In genomic region chr22:38753894-38754246, GRCh38 we compare ENCODE assay signal across 8 cellular contexts. TPM values are rescaled to one million over a fixed set of nuclear protein-coding genes. Genes with fewer than 3 reads are reported as not detected.
DNase-seq lines count a peak whose midpoint lies in the region; ATAC-seq, FAIRE-seq and TF ChIP-seq lines count a peak whose summit lies in the region.

No MANE protein-coding gene starts in this region.

- ATAC-seq in HepG2 = peak; percentile 43
- ATAC-seq in activated CD4-positive, CD25-positive, alpha-beta regulatory T cell treated with anti-CD3 and anti-CD28 coated beads, Interleukin-2, amount 50 U/mL, for 24 hours = no peak

- DNase-seq in activated CD4-positive, alpha-beta T cell treated with anti-CD3 and anti-CD28 coated beads, Interleukin-2, amount 10 ng/mL, durations not matched to agents 24 days and 14 days = no peak
- no peak for DNase-seq in activated CD4-positive, alpha-beta T cell treated with anti-CD3 and anti-CD28 coated beads, Interleukin-2, amount 50 U/mL, for 1 hour
- no peak for DNase-seq in activated T-helper 2 cell treated with anti-CD3 and anti-CD28 coated beads, Interferon-gamma antibody, Interleukin-2, Interleukin-4, amounts not matched to agents 10 μg/mL and 5 μg/mL and 100 μg/mL, durations not matched to agents 14 hours and 24 hours and 36 hours (ENCODE audit: low spot score)
- DNase-seq in HepG2 (ENCODE audit: low spot score) (peak; percentile 88), SK-N-DZ (ENCODE audit: low spot score) (no peak), HTR-8/SVneo (ENCODE audit: insufficient read length, low spot score) (no peak)

- peaks cover 3% of the 10 kb centered on the region for H3K79me2 ChIP-seq in HepG2 (ENCODE audit: insufficient read depth, low read length)

- no peak overlapping the region for H2AFZ ChIP-seq in HepG2 (ENCODE audit: low read length)

- BruUV-seq in HepG2 (replicated peaks; lab: Mats Ljungman, UMichigan) = no TSS peak

- POLR2A ChIA-PET in HepG2 (lab: Yijun Ruan, JAX) = interaction anchor here (1.0 to 1.6 kb wide), 5 partner anchors 20 to 89 kb away, joined by 3 to 5 read pairs (median 4); partner anchors contain the start of genes GTPBP1 and TOMM22

- H4K20me1 ChIP-seq in HepG2 (ENCODE audit: insufficient read depth, low read length) = no peaks in the 10 kb centered on the region

- TF ChIP-seq RAD21 in HepG2 (CRISPR knock-in tag; IDR thresholded peaks at IDR 0.05) = 0 out of 2 replicates have a peak, but pooled peaks have one; percentile 28

- FAIRE-seq in HepG2 (lab: Jason Lieb, UNC) (peak; percentile 87), HTR-8/SVneo (lab: Jason Lieb, UNC) (no peak)

- H3K4me1 Mint-ChIP-seq in activated CD4-positive, alpha-beta T cell treated with anti-CD3 and anti-CD28 coated beads, Interleukin-2, amount 10 ng/mL, durations not matched to agents 24 days and 14 days = peaks cover 64% of the 10 kb centered on the region
- H3K4me1 Mint-ChIP-seq in activated T-helper 2 cell treated with anti-CD3 and anti-CD28 coated beads, Interferon-gamma antibody, Interleukin-2, Interleukin-4, amounts not matched to agents 10 μg/mL and 5 μg/mL and 100 μg/mL, durations not matched to agents 14 hours and 24 hours and 36 hours (ENCODE audit: low read depth) = peaks cover 54% of the 10 kb centered on the region

- CTCF ChIA-PET in HepG2 (lab: Yijun Ruan, JAX; ENCODE audit: low intra/inter-chr PET ratio, low total read pairs) = no interaction called here

- H3K27ac Mint-ChIP-seq in activated CD4-positive, alpha-beta T cell treated with anti-CD3 and anti-CD28 coated beads, Interleukin-2, amount 10 ng/mL, durations not matched to agents 24 days and 14 days = peak overlapping the region; percentile 100
- H3K27ac Mint-ChIP-seq in activated T-helper 2 cell treated with anti-CD3 and anti-CD28 coated beads, Interferon-gamma antibody, Interleukin-2, Interleukin-4, amounts not matched to agents 10 μg/mL and 5 μg/mL and 100 μg/mL, durations not matched to agents 14 hours and 24 hours and 36 hours = peak overlapping the region; percentile 88

- H3K4me1 ChIP-seq in HepG2 (ENCODE audit: insufficient read depth, low read length) (peaks cover 47% of the 10 kb centered on the region), thymus (ENCODE audit: control insufficient read depth, insufficient read depth, low read length) (peaks cover 62% of the 10 kb centered on the region)

- H3K9me3 Mint-ChIP-seq in activated CD4-positive, alpha-beta T cell treated with anti-CD3 and anti-CD28 coated beads, Interleukin-2, amount 10 ng/mL, durations not matched to agents 24 days and 14 days = no peaks in the 10 kb centered on the region
- no peaks in the 10 kb centered on the region for H3K9me3 Mint-ChIP-seq in activated T-helper 2 cell treated with anti-CD3 and anti-CD28 coated beads, Interferon-gamma antibody, Interleukin-2, Interleukin-4, amounts not matched to agents 10 μg/mL and 5 μg/mL and 100 μg/mL, durations not matched to agents 14 hours and 24 hours and 36 hours

- H3K4me3 ChIP-seq in HepG2 (replicated peaks in 1 of 3; ENCODE audit: insufficient read depth in 1 of 3, low read depth in 2 of 3, low read length in 3 of 3) (peak overlapping the region; percentile 69 to 92 (median 72)), thymus (ENCODE audit: low read length) (peak overlapping the region; percentile 86)

- H3K36me3 Mint-ChIP-seq in activated CD4-positive, alpha-beta T cell treated with anti-CD3 and anti-CD28 coated beads, Interleukin-2, amount 10 ng/mL, durations not matched to agents 24 days and 14 days (ENCODE audit: low read depth) = peaks cover 53% of the 10 kb centered on the region
- peaks cover 59% of the 10 kb centered on the region for H3K36me3 Mint-ChIP-seq in activated T-helper 2 cell treated with anti-CD3 and anti-CD28 coated beads, Interferon-gamma antibody, Interleukin-2, Interleukin-4, amounts not matched to agents 10 μg/mL and 5 μg/mL and 100 μg/mL, durations not matched to agents 14 hours and 24 hours and 36 hours (ENCODE audit: low read depth)

- in situ Hi-C loops in HepG2 (cut with HindIII; ENCODE audit: extremely low pct_ligation_motif_present, low pct_unique_long_range_greater_than_20kb) = no loop called here

- no peak; a peak in 1 of 4 replicates for TF ChIP-seq POLR2A in HepG2 (IDR thresholded peaks at IDR 0.05; ENCODE audit: insufficient read depth in 1 of 2, low read depth in 2 of 2, low read length in 2 of 2)

- H3K36me3 ChIP-seq in HepG2 (replicated peaks in 1 of 2; ENCODE audit: control insufficient read depth in 1 of 2, insufficient read depth in 2 of 2, low read length in 2 of 2) (peaks cover 28 to 40% of the 10 kb centered on the region in 2 experiments; a peak in 4 of 5 replicates), thymus (ENCODE audit: control insufficient read depth, insufficient read depth) (peaks cover 33% of the 10 kb centered on the region)

- intact Hi-C loops in activated CD4-positive, alpha-beta T cell treated with anti-CD3 and anti-CD28 coated beads, Interleukin-2, amount 10 ng/mL, durations not matched to agents 24 days and 14 days (cut with micrococcal nuclease) = loop anchor here (1.0 kb wide), 1 partner anchor 49 kb away; the partner anchor contains the start of gene GTPBP1
- intact Hi-C loops in activated T-helper 2 cell treated with anti-CD3 and anti-CD28 coated beads, Interferon-gamma antibody, Interleukin-2, Interleukin-4, amounts not matched to agents 10 μg/mL and 5 μg/mL and 100 μg/mL, durations not matched to agents 14 hours and 24 hours and 36 hours (cut with micrococcal nuclease) = loop anchor here (2.0 to 10.0 kb wide), 3 partner anchors 21 to 341 kb away; partner anchors contain the start of gene APOBEC3H
- intact Hi-C loops in HepG2 (cut with micrococcal nuclease; ENCODE audit: unreplicated experiment) = no loop called here

- peak overlapping the region; percentile 95 for H3K4me3 Mint-ChIP-seq in activated CD4-positive, alpha-beta T cell treated with anti-CD3 and anti-CD28 coated beads, Interleukin-2, amount 10 ng/mL, durations not matched to agents 24 days and 14 days
- peak overlapping the region; percentile 96 for H3K4me3 Mint-ChIP-seq in activated T-helper 2 cell treated with anti-CD3 and anti-CD28 coated beads, Interferon-gamma antibody, Interleukin-2, Interleukin-4, amounts not matched to agents 10 μg/mL and 5 μg/mL and 100 μg/mL, durations not matched to agents 14 hours and 24 hours and 36 hours (ENCODE audit: low read depth)

- 1% methylated on average over 4 of the region's 5 CpGs for WGBS in HepG2 (ENCODE audit: low lambda C conversion rate)
- 41% methylated on average over 5 of the region's 5 CpGs for WGBS in thymus

- TF ChIP-seq EP300 in HepG2 (IDR thresholded peaks at IDR 0.05; ENCODE audit: low read depth in 2 of 2, low read length in 2 of 2) (peak in 1 of 2 experiments; percentile 49; a peak in 1 of 4 replicates), HepG2 (CRISPR knock-in tag; IDR thresholded peaks at IDR 0.05; ENCODE audit: borderline replicate concordance) (no peak)

- peak overlapping the region; percentile 98 for H3K27ac ChIP-seq in HepG2 (ENCODE audit: extremely low read length, insufficient read depth, low read length)
- peak overlapping the region; percentile 91 for H3K27ac ChIP-seq in thymus (ENCODE audit: low read depth)

- TF ChIP-seq CTCF in HepG2 (CRISPR knock-in tag; IDR thresholded peaks at IDR 0.05) = no peak

- peak overlapping the region; percentile 84 for H3K9ac ChIP-seq in HepG2 (ENCODE audit: insufficient read depth, low read depth, low read length)

- peak overlapping the region; percentile 99 for H3K4me2 ChIP-seq in HepG2 (ENCODE audit: low read depth, low read length)

- H3K27me3 ChIP-seq in HepG2 (ENCODE audit: control insufficient read depth in 1 of 2, insufficient read depth in 2 of 2, low read length in 2 of 2) (no peaks in the 10 kb centered on the region; a peak in 1 of 5 replicates), thymus (ENCODE audit: control insufficient read depth, insufficient read depth) (no peaks in the 10 kb centered on the region)

- no peaks in the 10 kb centered on the region for H3K9me3 ChIP-seq in HepG2 (ENCODE audit: low read length)
- H3K9me3 ChIP-seq in thymus (ENCODE audit: control insufficient read depth) = no peaks in the 10 kb centered on the region

- H3K27me3 Mint-ChIP-seq in activated CD4-positive, alpha-beta T cell treated with anti-CD3 and anti-CD28 coated beads, Interleukin-2, amount 10 ng/mL, durations not matched to agents 24 days and 14 days = no peaks in the 10 kb centered on the region
- no peaks in the 10 kb centered on the region for H3K27me3 Mint-ChIP-seq in activated T-helper 2 cell treated with anti-CD3 and anti-CD28 coated beads, Interferon-gamma antibody, Interleukin-2, Interleukin-4, amounts not matched to agents 10 μg/mL and 5 μg/mL and 100 μg/mL, durations not matched to agents 14 hours and 24 hours and 36 hours (ENCODE audit: low read depth)

RNA-seq across cellular contexts. Expression of gene SUN2, which starts 1.9 kb away (rescaled TPM):
- 124 and 128 TPM in 2 replicates for total RNA-seq in activated CD4-positive, alpha-beta T cell treated with anti-CD3 and anti-CD28 coated beads, Interleukin-2, amount 10 ng/mL, durations not matched to agents 24 days and 14 days
- 121 and 123 TPM in 2 replicates for total RNA-seq in activated T-helper 2 cell treated with anti-CD3 and anti-CD28 coated beads, Interferon-gamma antibody, Interleukin-2, Interleukin-4, amounts not matched to agents 10 μg/mL and 5 μg/mL and 100 μg/mL, durations not matched to agents 14 hours and 24 hours and 36 hours
- 18.2 and 45.6 TPM in 2 replicates for total RNA-seq in HepG2 (2016; rRNA removed; fragmentation: Illumina TruSeq; extraction: Trizol)
- 7.7 and 8.7 TPM in 2 replicates for total RNA-seq in HepG2 (2016; cell fraction: cytosol; rRNA removed; fragmentation: Illumina TruSeq; extraction: Trizol; ENCODE audit: low read depth)
- 15.8 and 46.5 TPM in 2 replicates for total RNA-seq in HepG2 (2016; cell fraction: insoluble cytoplasmic fraction; rRNA removed; fragmentation: Illumina TruSeq; extraction: Trizol)
- total RNA-seq in HepG2 (2016; cell fraction: membrane; rRNA removed; fragmentation: Illumina TruSeq; extraction: Trizol) = 8.0 and 10.1 TPM in 2 replicates
- total RNA-seq in HepG2 (2016; cell fraction: nucleus; rRNA removed; fragmentation: Illumina TruSeq; extraction: Trizol) = 45.0 and 55.0 TPM in 2 replicates
- polyA plus RNA-seq in HepG2 (2011; rRNA removed) (56.6 and 94.4 TPM in 2 replicates), thymus (64.9 TPM)
- polyA plus RNA-seq in HepG2 (2011; cell fraction: cytosol; rRNA removed) = 56.4 and 70.2 TPM in 2 replicates
- 131 and 136 TPM in 2 replicates for polyA plus RNA-seq in HepG2 (2011; cell fraction: nucleus; rRNA removed)
- 54.3 and 62.5 TPM in 2 replicates for polyA plus RNA-seq in HepG2 (2012)
- polyA plus RNA-seq in HepG2 (2016; cell fraction: cytosol; fragmentation: Illumina TruSeq; extraction: Trizol; ENCODE audit: low read depth) = 1.7 and 2.0 TPM in 2 replicates
- 13.1 and 15.6 TPM in 2 replicates for polyA plus RNA-seq in HepG2 (2016; cell fraction: insoluble cytoplasmic fraction; fragmentation: Illumina TruSeq; extraction: Trizol; ENCODE audit: low read depth)
- 2.6 and 3.3 TPM in 2 replicates for polyA plus RNA-seq in HepG2 (2016; cell fraction: membrane; fragmentation: Illumina TruSeq; extraction: Trizol; ENCODE audit: low read depth)
- polyA plus RNA-seq in HepG2 (2016; cell fraction: nucleus; fragmentation: Illumina TruSeq; extraction: Trizol; ENCODE audit: insufficient read depth, low read depth) = 64.6 and 66.8 TPM in 2 replicates
- polyA minus RNA-seq in HepG2 (2011; rRNA and poly(A)+ RNA removed; ENCODE audit: low replicate concordance) = 70.8 and 210 TPM in 2 replicates
- 64.5 and 71.6 TPM in 2 replicates for polyA minus RNA-seq in HepG2 (2011; cell fraction: cytosol; rRNA and poly(A)+ RNA removed)
- 46.5 and 51.3 TPM in 2 replicates for polyA minus RNA-seq in HepG2 (2011; cell fraction: nucleus; rRNA and poly(A)+ RNA removed)
- polyA plus RNA-seq in SK-N-DZ (2014; cell fraction: cytosol; rRNA removed) = 79.1 and 95.6 TPM in 2 replicates
- polyA plus RNA-seq in SK-N-DZ (2014; cell fraction: nucleus; rRNA removed) = 163 and 164 TPM in 2 replicates

RNA-seq across cellular contexts. Expression of gene DNAL4, which starts 40.1 kb away (rescaled TPM):
- 5.5 and 6.3 TPM in 2 replicates for total RNA-seq in activated CD4-positive, alpha-beta T cell treated with anti-CD3 and anti-CD28 coated beads, Interleukin-2, amount 10 ng/mL, durations not matched to agents 24 days and 14 days
- 4.7 and 6.1 TPM in 2 replicates for total RNA-seq in activated T-helper 2 cell treated with anti-CD3 and anti-CD28 coated beads, Interferon-gamma antibody, Interleukin-2, Interleukin-4, amounts not matched to agents 10 μg/mL and 5 μg/mL and 100 μg/mL, durations not matched to agents 14 hours and 24 hours and 36 hours
- 8.0 and 8.8 TPM in 2 replicates for total RNA-seq in HepG2 (2016; rRNA removed; fragmentation: Illumina TruSeq; extraction: Trizol)
- total RNA-seq in HepG2 (2016; cell fraction: cytosol; rRNA removed; fragmentation: Illumina TruSeq; extraction: Trizol; ENCODE audit: low read depth) = 8.4 and 10.6 TPM in 2 replicates
- 7.8 and 8.3 TPM in 2 replicates for total RNA-seq in HepG2 (2016; cell fraction: insoluble cytoplasmic fraction; rRNA removed; fragmentation: Illumina TruSeq; extraction: Trizol)
- total RNA-seq in HepG2 (2016; cell fraction: membrane; rRNA removed; fragmentation: Illumina TruSeq; extraction: Trizol) = 15.9 and 18.1 TPM in 2 replicates
- 3.2 and 3.8 TPM in 2 replicates for total RNA-seq in HepG2 (2016; cell fraction: nucleus; rRNA removed; fragmentation: Illumina TruSeq; extraction: Trizol)
- polyA plus RNA-seq in HepG2 (2011; rRNA removed) (9.0 and 10.7 TPM in 2 replicates), thymus (19.6 TPM)
- polyA plus RNA-seq in HepG2 (2011; cell fraction: cytosol; rRNA removed) = 11.6 and 14.0 TPM in 2 replicates
- 6.6 and 8.0 TPM in 2 replicates for polyA plus RNA-seq in HepG2 (2011; cell fraction: nucleus; rRNA removed)
- polyA plus RNA-seq in HepG2 (2012) = 4.6 and 5.9 TPM in 2 replicates
- polyA plus RNA-seq in HepG2 (2016; cell fraction: cytosol; fragmentation: Illumina TruSeq; extraction: Trizol; ENCODE audit: low read depth) = 10.5 and 11.9 TPM in 2 replicates
- 7.7 and 9.2 TPM in 2 replicates for polyA plus RNA-seq in HepG2 (2016; cell fraction: insoluble cytoplasmic fraction; fragmentation: Illumina TruSeq; extraction: Trizol; ENCODE audit: low read depth)
- polyA plus RNA-seq in HepG2 (2016; cell fraction: membrane; fragmentation: Illumina TruSeq; extraction: Trizol; ENCODE audit: low read depth) = 13.7 and 14.4 TPM in 2 replicates
- 5.5 and 8.1 TPM in 2 replicates for polyA plus RNA-seq in HepG2 (2016; cell fraction: nucleus; fragmentation: Illumina TruSeq; extraction: Trizol; ENCODE audit: insufficient read depth, low read depth)
- 6.9 and 10.7 TPM in 2 replicates for polyA minus RNA-seq in HepG2 (2011; rRNA and poly(A)+ RNA removed; ENCODE audit: low replicate concordance)
- 1.5 and 2.4 TPM in 2 replicates for polyA minus RNA-seq in HepG2 (2011; cell fraction: cytosol; rRNA and poly(A)+ RNA removed)
- 1.0 and 1.5 TPM in 2 replicates for polyA minus RNA-seq in HepG2 (2011; cell fraction: nucleus; rRNA and poly(A)+ RNA removed)
- polyA plus RNA-seq in SK-N-DZ (2014; cell fraction: cytosol; rRNA removed) = 29.0 and 32.8 TPM in 2 replicates
- 18.6 and 21.3 TPM in 2 replicates for polyA plus RNA-seq in SK-N-DZ (2014; cell fraction: nucleus; rRNA removed)

RNA-seq across cellular contexts. Expression of gene GTPBP1, which starts 48.1 kb away (rescaled TPM):
- 102 and 103 TPM in 2 replicates for total RNA-seq in activated CD4-positive, alpha-beta T cell treated with anti-CD3 and anti-CD28 coated beads, Interleukin-2, amount 10 ng/mL, durations not matched to agents 24 days and 14 days
- 101 and 106 TPM in 2 replicates for total RNA-seq in activated T-helper 2 cell treated with anti-CD3 and anti-CD28 coated beads, Interferon-gamma antibody, Interleukin-2, Interleukin-4, amounts not matched to agents 10 μg/mL and 5 μg/mL and 100 μg/mL, durations not matched to agents 14 hours and 24 hours and 36 hours
- 22.3 and 24.6 TPM in 2 replicates for total RNA-seq in HepG2 (2016; rRNA removed; fragmentation: Illumina TruSeq; extraction: Trizol)
- 9.4 and 11.9 TPM in 2 replicates for total RNA-seq in HepG2 (2016; cell fraction: cytosol; rRNA removed; fragmentation: Illumina TruSeq; extraction: Trizol; ENCODE audit: low read depth)
- 22.2 and 23.5 TPM in 2 replicates for total RNA-seq in HepG2 (2016; cell fraction: insoluble cytoplasmic fraction; rRNA removed; fragmentation: Illumina TruSeq; extraction: Trizol)
- total RNA-seq in HepG2 (2016; cell fraction: membrane; rRNA removed; fragmentation: Illumina TruSeq; extraction: Trizol) = 10.5 and 13.9 TPM in 2 replicates
- total RNA-seq in HepG2 (2016; cell fraction: nucleus; rRNA removed; fragmentation: Illumina TruSeq; extraction: Trizol) = 28.5 and 30.6 TPM in 2 replicates
- polyA plus RNA-seq in HepG2 (2011; rRNA removed) (27.0 and 34.6 TPM in 2 replicates), thymus (16.2 TPM)
- polyA plus RNA-seq in HepG2 (2011; cell fraction: cytosol; rRNA removed) = 12.2 TPM in 2 replicates
- polyA plus RNA-seq in HepG2 (2011; cell fraction: nucleus; rRNA removed) = 95.6 and 97.7 TPM in 2 replicates
- polyA plus RNA-seq in HepG2 (2012) = 27.1 and 32.6 TPM in 2 replicates
- polyA plus RNA-seq in HepG2 (2016; cell fraction: cytosol; fragmentation: Illumina TruSeq; extraction: Trizol; ENCODE audit: low read depth) = 1.9 and 2.1 TPM in 2 replicates
- polyA plus RNA-seq in HepG2 (2016; cell fraction: insoluble cytoplasmic fraction; fragmentation: Illumina TruSeq; extraction: Trizol; ENCODE audit: low read depth) = 11.2 and 13.8 TPM in 2 replicates
- polyA plus RNA-seq in HepG2 (2016; cell fraction: membrane; fragmentation: Illumina TruSeq; extraction: Trizol; ENCODE audit: low read depth) = 4.8 and 5.6 TPM in 2 replicates
- polyA plus RNA-seq in HepG2 (2016; cell fraction: nucleus; fragmentation: Illumina TruSeq; extraction: Trizol; ENCODE audit: insufficient read depth, low read depth) = 23.2 and 23.4 TPM in 2 replicates
- polyA minus RNA-seq in HepG2 (2011; rRNA and poly(A)+ RNA removed; ENCODE audit: low replicate concordance) = 58.7 and 59.1 TPM in 2 replicates
- 15.1 and 17.8 TPM in 2 replicates for polyA minus RNA-seq in HepG2 (2011; cell fraction: cytosol; rRNA and poly(A)+ RNA removed)
- 81.0 and 88.9 TPM in 2 replicates for polyA minus RNA-seq in HepG2 (2011; cell fraction: nucleus; rRNA and poly(A)+ RNA removed)
- 56.2 and 67.9 TPM in 2 replicates for polyA plus RNA-seq in SK-N-DZ (2014; cell fraction: cytosol; rRNA removed)
- 43.1 and 57.0 TPM in 2 replicates for polyA plus RNA-seq in SK-N-DZ (2014; cell fraction: nucleus; rRNA removed)

RNA-seq across cellular contexts. Expression of gene JOSD1, which starts 53.1 kb away (rescaled TPM):
- total RNA-seq in activated CD4-positive, alpha-beta T cell treated with anti-CD3 and anti-CD28 coated beads, Interleukin-2, amount 10 ng/mL, durations not matched to agents 24 days and 14 days = 90.4 and 93.8 TPM in 2 replicates
- 101 and 105 TPM in 2 replicates for total RNA-seq in activated T-helper 2 cell treated with anti-CD3 and anti-CD28 coated beads, Interferon-gamma antibody, Interleukin-2, Interleukin-4, amounts not matched to agents 10 μg/mL and 5 μg/mL and 100 μg/mL, durations not matched to agents 14 hours and 24 hours and 36 hours
- 30.6 and 31.7 TPM in 2 replicates for total RNA-seq in HepG2 (2016; rRNA removed; fragmentation: Illumina TruSeq; extraction: Trizol)
- total RNA-seq in HepG2 (2016; cell fraction: cytosol; rRNA removed; fragmentation: Illumina TruSeq; extraction: Trizol; ENCODE audit: low read depth) = 8.1 and 9.2 TPM in 2 replicates
- total RNA-seq in HepG2 (2016; cell fraction: insoluble cytoplasmic fraction; rRNA removed; fragmentation: Illumina TruSeq; extraction: Trizol) = 26.6 and 29.1 TPM in 2 replicates
- total RNA-seq in HepG2 (2016; cell fraction: membrane; rRNA removed; fragmentation: Illumina TruSeq; extraction: Trizol) = 33.4 and 36.1 TPM in 2 replicates
- 17.6 and 22.7 TPM in 2 replicates for total RNA-seq in HepG2 (2016; cell fraction: nucleus; rRNA removed; fragmentation: Illumina TruSeq; extraction: Trizol)
- polyA plus RNA-seq in HepG2 (2011; rRNA removed) (38.4 and 44.5 TPM in 2 replicates), thymus (27.8 TPM)
- polyA plus RNA-seq in HepG2 (2011; cell fraction: cytosol; rRNA removed) = 39.7 and 45.2 TPM in 2 replicates
- polyA plus RNA-seq in HepG2 (2011; cell fraction: nucleus; rRNA removed) = 36.9 and 44.6 TPM in 2 replicates
- 28.7 and 33.3 TPM in 2 replicates for polyA plus RNA-seq in HepG2 (2012)
- 7.4 and 8.3 TPM in 2 replicates for polyA plus RNA-seq in HepG2 (2016; cell fraction: cytosol; fragmentation: Illumina TruSeq; extraction: Trizol; ENCODE audit: low read depth)
- polyA plus RNA-seq in HepG2 (2016; cell fraction: insoluble cytoplasmic fraction; fragmentation: Illumina TruSeq; extraction: Trizol; ENCODE audit: low read depth) = 28.7 and 31.1 TPM in 2 replicates
- 21.8 and 25.8 TPM in 2 replicates for polyA plus RNA-seq in HepG2 (2016; cell fraction: membrane; fragmentation: Illumina TruSeq; extraction: Trizol; ENCODE audit: low read depth)
- 40.7 and 49.6 TPM in 2 replicates for polyA plus RNA-seq in HepG2 (2016; cell fraction: nucleus; fragmentation: Illumina TruSeq; extraction: Trizol; ENCODE audit: insufficient read depth, low read depth)
- 51.9 and 81.6 TPM in 2 replicates for polyA minus RNA-seq in HepG2 (2011; rRNA and poly(A)+ RNA removed; ENCODE audit: low replicate concordance)
- polyA minus RNA-seq in HepG2 (2011; cell fraction: cytosol; rRNA and poly(A)+ RNA removed) = 20.5 and 24.2 TPM in 2 replicates
- 25.5 and 25.6 TPM in 2 replicates for polyA minus RNA-seq in HepG2 (2011; cell fraction: nucleus; rRNA and poly(A)+ RNA removed)
- polyA plus RNA-seq in SK-N-DZ (2014; cell fraction: cytosol; rRNA removed) = 55.5 and 61.2 TPM in 2 replicates
- polyA plus RNA-seq in SK-N-DZ (2014; cell fraction: nucleus; rRNA removed) = 41.2 and 43.9 TPM in 2 replicates
